Comparison of ENCODE assay signal across 8 cellular contexts in genomic region chr5:611731-612486, GRCh38. TPM values are rescaled to one million over a fixed set of nuclear protein-coding genes. Genes with fewer than 3 reads are reported as not detected.
A peak's percentile ranks its signal among the peaks of the same experiment; 100 is the strongest.
DNase-seq lines count a peak whose midpoint lies in the region; ATAC-seq, FAIRE-seq and TF ChIP-seq lines count a peak whose summit lies in the region.

A gene with protein sequence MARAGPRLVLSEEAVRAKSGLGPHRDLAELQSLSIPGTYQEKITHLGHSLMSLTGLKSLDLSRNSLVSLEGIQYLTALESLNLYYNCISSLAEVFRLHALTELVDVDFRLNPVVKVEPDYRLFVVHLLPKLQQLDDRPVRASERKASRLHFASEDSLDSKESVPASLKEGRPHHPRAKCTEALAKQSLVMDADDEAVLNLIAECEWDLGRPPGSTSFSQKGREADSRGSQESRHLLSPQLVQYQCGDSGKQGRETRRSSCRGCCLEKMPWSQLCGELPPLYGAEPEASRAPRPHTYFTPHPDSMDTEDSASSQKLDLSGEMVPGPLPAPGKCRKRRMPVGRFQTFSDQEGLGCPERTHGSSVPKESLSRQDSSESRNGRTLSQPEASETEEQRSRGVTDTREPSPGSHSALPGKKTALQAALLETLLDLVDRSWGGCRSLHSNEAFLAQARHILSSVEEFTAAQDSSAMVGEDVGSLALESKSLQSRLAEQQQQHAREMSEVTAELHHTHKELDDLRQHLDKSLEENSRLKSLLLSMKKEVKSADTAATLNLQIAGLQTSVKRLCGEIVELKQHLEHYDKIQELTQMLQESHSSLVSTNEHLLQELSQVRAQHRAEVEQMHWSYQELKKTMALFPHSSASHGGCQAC (plus strand): TSS chr5:612340. CDS start chr5:612362, 22 bp downstream.

- ATAC-seq in HG02798 (IDR thresholded peaks at IDR 0.05; ENCODE audit: poor library complexity, unreplicated experiment) (peak; percentile 87), right cardiac atrium (peak; percentile 98)

- no peak within 1 kb of the TSS for H3K27ac ChIP-seq in right cardiac atrium (ENCODE audit: low read length)
- peak within 1 kb of the TSS in 1 of 2 donors; percentile 13 for H3K27ac ChIP-seq in uterus

- peak; percentile 93 for DNase-seq in GM12892 (ENCODE audit: insufficient read length)
- DNase-seq in NCI-H146 (lab: John Stamatoyannopoulos, UW) = peak; percentile 85
- peak; percentile 79 to 91 (median 91) for DNase-seq in T-helper 2 cell
- peak; percentile 43 to 96 (median 86) for DNase-seq in amygdala (lab: John Stamatoyannopoulos, UW)
- DNase-seq in right cardiac atrium = peak; percentile 90 to 97 (median 96)
- peak; percentile 89 for DNase-seq in putamen (ENCODE audit: low spot score)
- DNase-seq in uterus = peak; percentile 87 to 90

- no peaks in the 10 kb centered on the region for H3K36me3 ChIP-seq in uterus

- no peaks in the 10 kb centered on the region for H3K4me1 ChIP-seq in right cardiac atrium (ENCODE audit: control insufficient read depth, insufficient read depth, low read length)
- no peaks in the 10 kb centered on the region for H3K4me1 ChIP-seq in uterus

- no peak for TF ChIP-seq CTCF in uterus (IDR thresholded peaks at IDR 0.05)

- no peaks in the 10 kb centered on the region for H3K27me3 ChIP-seq in right cardiac atrium (ENCODE audit: control insufficient read depth, insufficient read depth)
- H3K27me3 ChIP-seq in uterus = no peaks in the 10 kb centered on the region

- FAIRE-seq in GM12892 (lab: Jason Lieb, UNC) = peak; percentile 89

- TF ChIP-seq POLR2A in GM12892 (IDR thresholded peaks at IDR 0.05; ENCODE audit: low read depth, low read length) (peak; percentile 53; the same call in 1 of the 2 replicates), uterus (IDR thresholded peaks at IDR 0.05) (no peak)

- H3K4me3 ChIP-seq in right cardiac atrium (ENCODE audit: low read length) (peak within 1 kb of the TSS; percentile 68), uterus (peak within 1 kb of the TSS; percentile 51 to 69)

- H3K9me3 ChIP-seq in right cardiac atrium (ENCODE audit: control insufficient read depth, low read length) (no peaks in the 10 kb centered on the region), uterus (no peaks in the 10 kb centered on the region)

- WGBS in right cardiac atrium = 1% methylated on average over 72 of the region's 72 CpGs

- intact Hi-C loops in right cardiac atrium (cut with DNase I) (no loop called here), uterus (cut with DNase I; ENCODE audit: low total_unique reads) (no loop called here)

RNA-seq across cellular contexts. Expression of the gene that starts here (rescaled TPM):
- polyA plus RNA-seq in GM12892 (2012; ENCODE audit: missing spikeins) = 7.8 TPM
- total RNA-seq in right cardiac atrium = 1 to 10 TPM; 1.2 to 3.4 (median 2.2) TPM
- 1.1 TPM for polyA plus RNA-seq in right cardiac atrium
- 10 to 100 TPM in 1 of 4 donors, 1 to 10 TPM in 2, under 1 TPM in 1; 0.26 to 11.9 (median 4.9) TPM for total RNA-seq in uterus
